In the genomic region with DNA sequence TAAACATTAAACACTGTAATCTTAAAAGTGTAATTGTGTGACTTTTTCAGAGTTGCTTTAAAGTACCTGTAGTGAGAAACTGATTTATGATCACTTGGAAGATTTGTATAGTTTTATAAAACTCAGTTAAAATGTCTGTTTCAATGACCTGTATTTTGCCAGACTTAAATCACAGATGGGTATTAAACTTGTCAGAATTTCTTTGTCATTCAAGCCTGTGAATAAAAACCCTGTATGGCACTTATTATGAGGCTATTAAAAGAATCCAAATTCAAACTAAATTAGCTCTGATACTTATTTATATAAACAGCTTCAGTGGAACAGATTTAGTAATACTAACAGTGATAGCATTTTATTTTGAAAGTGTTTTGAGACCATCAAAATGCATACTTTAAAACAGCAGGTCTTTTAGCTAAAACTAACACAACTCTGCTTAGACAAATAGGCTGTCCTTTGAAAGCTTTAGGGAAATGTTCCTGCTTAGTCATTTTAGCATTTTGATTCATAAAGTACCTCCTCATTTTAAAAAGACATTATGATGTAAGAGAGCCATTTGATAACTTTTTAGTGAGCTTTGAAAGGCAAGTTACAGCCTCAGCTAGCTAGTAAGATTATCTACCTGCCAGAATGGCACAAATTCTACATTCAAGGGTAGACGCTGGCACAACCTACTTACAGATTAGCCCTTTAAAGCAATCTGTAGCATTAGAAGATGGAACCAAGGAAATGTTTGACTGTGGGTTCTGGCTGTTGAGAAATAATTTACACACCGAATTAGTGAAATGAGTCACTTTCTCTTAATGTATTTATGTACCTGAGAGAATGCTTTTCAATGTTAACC, we compare ENCODE assay signal across 1 cellular context.
TF ChIP-seq lines count a peak whose summit lies in the region.

No MANE protein-coding gene starts in this region.

TF ChIP-seq in WTC11, 78 proteins besides CTCF, POLR2A, EP300 and RAD21 (continued from another document):
- TF ChIP-seq, protein P1, sequence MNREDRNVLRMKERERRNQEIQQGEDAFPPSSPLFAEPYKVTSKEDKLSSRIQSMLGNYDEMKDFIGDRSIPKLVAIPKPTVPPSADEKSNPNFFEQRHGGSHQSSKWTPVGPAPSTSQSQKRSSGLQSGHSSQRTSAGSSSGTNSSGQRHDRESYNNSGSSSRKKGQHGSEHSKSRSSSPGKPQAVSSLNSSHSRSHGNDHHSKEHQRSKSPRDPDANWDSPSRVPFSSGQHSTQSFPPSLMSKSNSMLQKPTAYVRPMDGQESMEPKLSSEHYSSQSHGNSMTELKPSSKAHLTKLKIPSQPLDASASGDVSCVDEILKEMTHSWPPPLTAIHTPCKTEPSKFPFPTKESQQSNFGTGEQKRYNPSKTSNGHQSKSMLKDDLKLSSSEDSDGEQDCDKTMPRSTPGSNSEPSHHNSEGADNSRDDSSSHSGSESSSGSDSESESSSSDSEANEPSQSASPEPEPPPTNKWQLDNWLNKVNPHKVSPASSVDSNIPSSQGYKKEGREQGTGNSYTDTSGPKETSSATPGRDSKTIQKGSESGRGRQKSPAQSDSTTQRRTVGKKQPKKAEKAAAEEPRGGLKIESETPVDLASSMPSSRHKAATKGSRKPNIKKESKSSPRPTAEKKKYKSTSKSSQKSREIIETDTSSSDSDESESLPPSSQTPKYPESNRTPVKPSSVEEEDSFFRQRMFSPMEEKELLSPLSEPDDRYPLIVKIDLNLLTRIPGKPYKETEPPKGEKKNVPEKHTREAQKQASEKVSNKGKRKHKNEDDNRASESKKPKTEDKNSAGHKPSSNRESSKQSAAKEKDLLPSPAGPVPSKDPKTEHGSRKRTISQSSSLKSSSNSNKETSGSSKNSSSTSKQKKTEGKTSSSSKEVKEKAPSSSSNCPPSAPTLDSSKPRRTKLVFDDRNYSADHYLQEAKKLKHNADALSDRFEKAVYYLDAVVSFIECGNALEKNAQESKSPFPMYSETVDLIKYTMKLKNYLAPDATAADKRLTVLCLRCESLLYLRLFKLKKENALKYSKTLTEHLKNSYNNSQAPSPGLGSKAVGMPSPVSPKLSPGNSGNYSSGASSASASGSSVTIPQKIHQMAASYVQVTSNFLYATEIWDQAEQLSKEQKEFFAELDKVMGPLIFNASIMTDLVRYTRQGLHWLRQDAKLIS (CRISPR knock-in tag; IDR thresholded peaks at IDR 0.05; ENCODE audit: borderline replicate concordance): no peak
- TF ChIP-seq HMGA2 (CRISPR knock-in tag; IDR thresholded peaks at IDR 0.05) (no peak), EMX1 (CRISPR knock-in tag; IDR thresholded peaks at IDR 0.05) (no peak), GTF2I (CRISPR knock-in tag; conservative IDR thresholded peaks at IDR 0.05) (no peak), ZNF423 (CRISPR knock-in tag; IDR thresholded peaks at IDR 0.05) (no peak), ZNF219 (CRISPR knock-in tag; IDR thresholded peaks at IDR 0.05; ENCODE audit: borderline replicate concordance) (no peak), SOX15 (CRISPR knock-in tag; IDR thresholded peaks at IDR 0.05) (no peak), FOXK1 (CRISPR knock-in tag; IDR thresholded peaks at IDR 0.05) (no peak)
- TF ChIP-seq, protein P2, sequence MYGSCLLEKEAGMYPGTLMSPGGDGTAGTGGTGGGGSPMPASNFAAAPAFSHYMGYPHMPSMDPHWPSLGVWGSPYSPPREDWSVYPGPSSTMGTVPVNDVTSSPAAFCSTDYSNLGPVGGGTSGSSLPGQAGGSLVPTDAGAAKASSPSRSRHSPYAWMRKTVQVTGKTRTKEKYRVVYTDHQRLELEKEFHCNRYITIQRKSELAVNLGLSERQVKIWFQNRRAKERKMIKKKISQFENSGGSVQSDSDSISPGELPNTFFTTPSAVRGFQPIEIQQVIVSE (CRISPR knock-in tag; IDR thresholded peaks at IDR 0.05; ENCODE audit: borderline replicate concordance): no peak
- TF ChIP-seq, protein P3, sequence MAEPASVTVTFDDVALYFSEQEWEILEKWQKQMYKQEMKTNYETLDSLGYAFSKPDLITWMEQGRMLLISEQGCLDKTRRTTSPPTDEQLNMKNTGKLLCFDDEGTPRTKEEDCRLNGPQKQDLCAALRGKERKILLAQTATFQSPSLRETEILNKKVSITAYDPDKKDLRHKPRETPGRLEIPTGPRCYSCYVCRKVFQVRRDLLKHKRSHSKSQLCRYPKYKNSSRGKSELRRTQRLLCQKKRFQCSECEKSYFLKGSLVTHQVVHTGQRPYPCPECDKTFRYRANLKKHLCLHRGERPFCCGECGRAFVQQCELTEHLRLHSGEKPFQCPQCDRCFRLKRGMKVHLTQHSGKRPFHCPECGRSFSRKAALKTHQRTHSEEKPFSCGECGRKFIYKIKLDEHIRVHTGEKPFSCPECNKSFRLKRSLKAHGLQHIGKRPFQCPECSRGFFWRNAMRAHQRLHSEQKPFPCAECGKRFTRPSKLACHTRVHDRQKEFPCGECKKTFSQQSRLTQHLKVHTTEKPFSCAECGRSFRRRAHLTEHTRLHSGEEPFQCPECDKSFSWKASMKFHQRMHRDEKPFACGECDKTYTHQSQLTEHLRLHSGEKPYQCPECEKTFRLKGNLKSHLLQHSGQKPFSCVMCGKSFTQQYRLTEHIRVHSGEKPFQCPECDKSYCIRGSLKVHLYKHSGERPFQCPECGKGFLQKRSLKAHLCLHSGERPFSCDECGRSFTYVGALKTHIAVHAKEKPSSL (CRISPR knock-in tag; conservative IDR thresholded peaks at IDR 0.05): no peak
- TF ChIP-seq, protein P4, sequence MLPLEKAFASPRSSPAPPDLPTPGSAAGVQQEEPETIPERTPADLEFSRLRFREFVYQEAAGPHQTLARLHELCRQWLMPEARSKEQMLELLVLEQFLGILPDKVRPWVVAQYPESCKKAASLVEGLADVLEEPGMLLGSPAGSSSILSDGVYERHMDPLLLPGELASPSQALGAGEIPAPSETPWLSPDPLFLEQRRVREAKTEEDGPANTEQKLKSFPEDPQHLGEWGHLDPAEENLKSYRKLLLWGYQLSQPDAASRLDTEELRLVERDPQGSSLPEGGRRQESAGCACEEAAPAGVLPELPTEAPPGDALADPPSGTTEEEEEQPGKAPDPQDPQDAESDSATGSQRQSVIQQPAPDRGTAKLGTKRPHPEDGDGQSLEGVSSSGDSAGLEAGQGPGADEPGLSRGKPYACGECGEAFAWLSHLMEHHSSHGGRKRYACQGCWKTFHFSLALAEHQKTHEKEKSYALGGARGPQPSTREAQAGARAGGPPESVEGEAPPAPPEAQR (CRISPR knock-in tag; IDR thresholded peaks at IDR 0.05): no peak
